Comparison of ENCODE assay signal across 26 cellular contexts in genomic region chr3:112503304-112503972, GRCh38. TPM values are rescaled to one million over a fixed set of nuclear protein-coding genes. Genes with fewer than 3 reads are reported as not detected.
"Had no signal": no experiment of that assay in that cellular context is flagged by ENCODE, and none has a peak within 500 bp of the region (broad histone marks: within the 10 kb centered on the region; RNA-seq: fewer than 3 reads in every experiment).

No MANE protein-coding gene starts in this region.

- H3K9me3 Mint-ChIP-seq: activated CD8-positive, alpha-beta T cell treated with anti-CD3 and anti-CD28 coated beads for 36 hours; dendritic cell treated with granulocyte-macrophage colony-stimulating factor and Interleukin-4, amounts not matched to agents 40 ng/mL and 50 ng/mL, for 4 days had no signal

- H3K9me3 ChIP-seq: breast epithelium, left ventricle myocardium inferior, ovary, right lobe of liver, testis, transverse colon had no signal

- H3K4me1 ChIP-seq: breast epithelium, foreskin keratinocyte, right lobe of liver, testis, transverse colon had no signal

- H3K27ac Mint-ChIP-seq: activated CD8-positive, alpha-beta T cell treated with anti-CD3 and anti-CD28 coated beads for 36 hours; activated naive CD4-positive, alpha-beta T cell treated with anti-CD3 and anti-CD28 coated beads, Interleukin-2, amount 10 ng/mL, durations not matched to agents 7 days and 5 days; dendritic cell treated with granulocyte-macrophage colony-stimulating factor and Interleukin-4, amounts not matched to agents 40 ng/mL and 50 ng/mL, for 4 days; endodermal cell; nephron progenitor cell; progenitor cell of endocrine pancreas; T-helper 17 cell had no signal

- H3K4me3 Mint-ChIP-seq: activated CD4-positive, alpha-beta T cell treated with anti-CD3 and anti-CD28 coated beads, Interleukin-2, amount 10 ng/mL, durations not matched to agents 7 days and 5 days; activated CD8-positive, alpha-beta T cell treated with anti-CD3 and anti-CD28 coated beads for 36 hours; activated naive CD4-positive, alpha-beta T cell treated with anti-CD3 and anti-CD28 coated beads, Interleukin-2, amount 10 ng/mL, durations not matched to agents 7 days and 5 days; dendritic cell treated with granulocyte-macrophage colony-stimulating factor and Interleukin-4, amounts not matched to agents 40 ng/mL and 50 ng/mL, for 4 days; endodermal cell; nephron progenitor cell; T-helper 17 cell had no signal

- H3K4me3 ChIP-seq: breast epithelium, left ventricle myocardium inferior, lung, ovary, right lobe of liver, skin epidermis, testis, transverse colon had no signal

- H3K36me3 ChIP-seq: breast epithelium, left ventricle myocardium inferior, ovary, right lobe of liver, transverse colon had no signal

- DNase-seq: activated CD4-positive, alpha-beta T cell treated with anti-CD3 and anti-CD28 coated beads, Interleukin-2, amount 10 ng/mL, durations not matched to agents 7 days and 5 days; activated CD8-positive, alpha-beta T cell treated with anti-CD3 and anti-CD28 coated beads for 36 hours; activated effector memory CD4-positive, alpha-beta T cell treated with anti-CD3 and anti-CD28 coated beads, Interleukin-2, amount 50 U/mL, for 16 hours; activated naive CD4-positive, alpha-beta T cell treated with anti-CD3 and anti-CD28 coated beads, Interleukin-2, amount 10 ng/mL, durations not matched to agents 7 days and 5 days; activated T-cell treated with anti-CD3 and anti-CD28 coated beads, Interleukin-2, amount 50 U/mL, for 48 hours; central memory CD4-positive, alpha-beta T cell; endodermal cell; foreskin keratinocyte; left ventricle myocardium inferior; nephron progenitor cell; ovary; right lobe of liver; stimulated activated CD4-positive, alpha-beta T cell treated with anti-CD3 and anti-CD28 coated beads, Interleukin-12 subunit alpha, Interleukin-12 subunit beta, amount 100 ng/mL, for 4 hours; stimulated activated CD4-positive, alpha-beta T cell treated with anti-CD3 and anti-CD28 coated beads, Interleukin-4, amount 100 ng/mL, for 1 hour; T-helper 17 cell; T1000; testis; transverse colon had no signal

- H3K27me3 Mint-ChIP-seq: activated CD4-positive, alpha-beta T cell treated with anti-CD3 and anti-CD28 coated beads, Interleukin-2, amount 10 ng/mL, durations not matched to agents 7 days and 5 days; activated CD8-positive, alpha-beta T cell treated with anti-CD3 and anti-CD28 coated beads for 36 hours; activated naive CD4-positive, alpha-beta T cell treated with anti-CD3 and anti-CD28 coated beads, Interleukin-2, amount 10 ng/mL, durations not matched to agents 7 days and 5 days; dendritic cell treated with granulocyte-macrophage colony-stimulating factor and Interleukin-4, amounts not matched to agents 40 ng/mL and 50 ng/mL, for 4 days; progenitor cell of endocrine pancreas; T-helper 17 cell had no signal

- H3K27me3 ChIP-seq: breast epithelium, foreskin keratinocyte, ovary, right lobe of liver, testis, transverse colon had no signal

- H3K4me1 Mint-ChIP-seq: endodermal cell, nephron progenitor cell had no signal

- ATAC-seq: activated CD8-positive, alpha-beta T cell treated with anti-CD3 and anti-CD28 coated beads for 36 hours; esophagus mucosa; foreskin keratinocyte; SK-N-SH treated with all-trans-retinoic acid at 6 μM for 48 hours; T-helper 17 cell had no signal

- H3K27ac ChIP-seq: breast epithelium, foreskin keratinocyte, left ventricle myocardium inferior, ovary, right lobe of liver, testis, transverse colon had no signal

RNA-seq across cellular contexts. Expression of gene BTLA, which starts 4.2 kb away (rescaled TPM):
- total RNA-seq: endodermal cell, foreskin keratinocyte, glomerular endothelial cell, left ventricle myocardium inferior, progenitor cell of endocrine pancreas had no signal
